ENCODE assay signal across 2 cellular contexts in genomic region chr10:74289956-74290355, GRCh38.
TF ChIP-seq lines count a peak whose summit lies in the region.

No MANE protein-coding gene starts in this region.

TF ChIP-seq in IMR-90, 13 proteins besides CTCF, POLR2A, EP300 and RAD21:
- TF ChIP-seq BHLHE40 (IDR thresholded peaks at IDR 0.05; ENCODE audit: low read depth, low read length) = no peak
- no peak for TF ChIP-seq NFE2L2 (IDR thresholded peaks at IDR 0.05; ENCODE audit: low read depth, low read length)
- TF ChIP-seq CEBPB (IDR thresholded peaks at IDR 0.05; ENCODE audit: low read depth, low read length) = no peak
- no peak for TF ChIP-seq RCOR1 (IDR thresholded peaks at IDR 0.05; ENCODE audit: insufficient replicate concordance, low read length)

TF ChIP-seq in endothelial cell of umbilical vein, 7 proteins besides CTCF, POLR2A, EP300 and RAD21:
- no peak for TF ChIP-seq POLR2AphosphoS5 (IDR thresholded peaks at IDR 0.05; ENCODE audit: insufficient read depth, low read depth, low read length)
- TF ChIP-seq JUN (IDR thresholded peaks at IDR 0.05; ENCODE audit: borderline replicate concordance, insufficient read depth, insufficient read length, low read depth) = no peak
- no peak for TF ChIP-seq MAX (IDR thresholded peaks at IDR 0.05; ENCODE audit: insufficient read depth, insufficient read length)
- TF ChIP-seq EZH2 (IDR thresholded peaks at IDR 0.05; ENCODE audit: borderline replicate concordance, low read depth, low read length, severe bottlenecking) = no peak
- no peak for TF ChIP-seq MYC (IDR thresholded peaks at IDR 0.05; ENCODE audit: low read depth, low read length)
- TF ChIP-seq FOS (IDR thresholded peaks at IDR 0.05; ENCODE audit: borderline replicate concordance, insufficient read depth, low read length) = no peak
- no peak for TF ChIP-seq GATA2 (IDR thresholded peaks at IDR 0.05; ENCODE audit: insufficient read depth, insufficient read length, low read depth, low read length)
